In the genomic region with DNA sequence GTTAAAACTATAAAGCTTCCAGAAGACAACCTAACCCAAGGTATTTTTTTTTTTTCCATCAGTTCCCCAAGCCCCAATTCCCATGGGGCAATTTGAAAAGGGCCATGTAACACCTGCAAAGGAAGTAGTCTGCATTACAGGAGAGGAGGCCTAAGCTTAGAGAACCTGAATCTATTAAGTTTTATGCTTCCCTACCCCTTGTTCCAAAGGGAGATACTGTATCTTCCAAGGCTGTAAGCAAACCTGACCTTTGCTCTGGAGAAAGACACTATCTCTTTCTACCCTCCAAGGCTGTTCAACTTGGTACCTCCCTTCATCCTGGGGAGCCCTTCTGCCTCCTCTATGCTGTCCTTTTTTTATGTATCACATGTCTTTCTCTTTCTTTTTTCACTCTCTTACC, we compare ENCODE assay signal across 16 cellular contexts. TPM values are rescaled to one million over a fixed set of nuclear protein-coding genes. Genes with fewer than 3 reads are reported as not detected.
A peak's percentile ranks its signal among the peaks of the same experiment; 100 is the strongest.
DNase-seq lines count a peak whose midpoint lies in the region; ATAC-seq, FAIRE-seq and TF ChIP-seq lines count a peak whose summit lies in the region.
"Had no signal": no experiment of that assay in that cellular context is flagged by ENCODE, and none has a peak within 500 bp of the region (broad histone marks: within the 10 kb centered on the region; RNA-seq: fewer than 3 reads in every experiment).

No MANE protein-coding gene starts in this region.

- no peak overlapping the region for H2BK120ac ChIP-seq in H1 (replicated peaks; ENCODE audit: low read depth, low read length)
- H2BK120ac ChIP-seq in neuronal stem cell (ENCODE audit: low read depth, low read length) = no peak overlapping the region

- H4K91ac ChIP-seq in H1 (replicated peaks; ENCODE audit: insufficient read length, low read length) = no peak overlapping the region
- H4K91ac ChIP-seq in neuronal stem cell (ENCODE audit: low read depth, low read length, poor library complexity) = no peak overlapping the region

- H3K9ac ChIP-seq in Karpas-422 (ENCODE audit: low read length) (no peak overlapping the region), H1 (replicated peaks in 1 of 4; ENCODE audit: extremely low read depth in 1 of 4, low read depth in 3 of 4, low read length in 3 of 4) (no peak overlapping the region), neuronal stem cell (ENCODE audit: low read depth, low read length, poor library complexity) (no peak overlapping the region)

- H3K56ac ChIP-seq in H1 (replicated peaks; ENCODE audit: insufficient read length, low read depth, low read length) = no peak overlapping the region

- no peak overlapping the region for H3K18ac ChIP-seq in H1 (ENCODE audit: extremely low read depth, low read length)
- no peak overlapping the region for H3K18ac ChIP-seq in neuronal stem cell (ENCODE audit: low read length)

- no peak overlapping the region for H3K4ac ChIP-seq in H1 (replicated peaks; ENCODE audit: insufficient read length, low read depth, low read length)
- no peak overlapping the region for H3K4ac ChIP-seq in neuronal stem cell (ENCODE audit: low read length)

- H3K36me3 Mint-ChIP-seq in activated CD4-positive, alpha-beta T cell treated with anti-CD3 and anti-CD28 coated beads, Interleukin-2, amount 10 ng/mL, durations not matched to agents 24 days and 14 days (ENCODE audit: low read depth) = peaks cover 7% of the 10 kb centered on the region
- no peaks in the 10 kb centered on the region for H3K36me3 Mint-ChIP-seq in activated CD8-positive, alpha-beta T cell treated with anti-CD3 and anti-CD28 coated beads for 36 hours (ENCODE audit: low read depth)
- H3K36me3 Mint-ChIP-seq: CD8-positive, alpha-beta T cell had no signal

- 0 out of 2 replicates have a peak, but pooled peaks cover 7% of the 10 kb centered on the region for H3K36me3 ChIP-seq in Karpas-422 (ENCODE audit: insufficient read depth, low read length)
- no peaks in the 10 kb centered on the region for H3K36me3 ChIP-seq in H1 (ENCODE audit: control insufficient read depth in 2 of 4, insufficient read depth in 4 of 4, low read length in 3 of 4)
- no peaks in the 10 kb centered on the region for H3K36me3 ChIP-seq in neuronal stem cell (replicated peaks in 1 of 2; ENCODE audit: control insufficient read depth in 2 of 2, insufficient read depth in 2 of 2, low read length in 2 of 2)

- ATAC-seq in activated CD8-positive, alpha-beta T cell treated with anti-CD3 and anti-CD28 coated beads for 36 hours = no peak
- ATAC-seq: CD8-positive, alpha-beta T cell had no signal

- H2BK5ac ChIP-seq in H1 (ENCODE audit: low read depth, low read length) = no peak overlapping the region
- no peak overlapping the region for H2BK5ac ChIP-seq in neuronal stem cell (ENCODE audit: low read length)

- no peak for TF ChIP-seq RAD21 in H1 (IDR thresholded peaks at IDR 0.05 in 1 of 2, conservative IDR thresholded peaks at IDR 0.05 in 1 of 2; ENCODE audit: low read depth in 2 of 2, low read length in 2 of 2)

- no peak overlapping the region for H2BK20ac ChIP-seq in H1 (ENCODE audit: low read length)

- intact Hi-C loops in activated CD4-positive, alpha-beta T cell treated with anti-CD3 and anti-CD28 coated beads, Interleukin-2, amount 10 ng/mL, durations not matched to agents 24 days and 14 days (cut with micrococcal nuclease) = no loop called here
- intact Hi-C loops in activated CD8-positive, alpha-beta T cell treated with anti-CD3 and anti-CD28 coated beads for 36 hours (cut with micrococcal nuclease) = no loop called here

- peaks cover 100% of the 10 kb centered on the region for H3K79me2 ChIP-seq in Karpas-422 (ENCODE audit: low read length)
- H3K79me2 ChIP-seq in H1 (ENCODE audit: control insufficient read depth in 1 of 2, insufficient read depth in 2 of 2, low read length in 2 of 2) = peaks cover 0 to 37% of the 10 kb centered on the region in 2 experiments; a peak in 2 of 4 replicates

- H3K27ac ChIP-seq in Karpas-422 (ENCODE audit: low read length) (peak overlapping the region; percentile 62), H1 (ENCODE audit: low read depth, low read length) (no peak overlapping the region), neuronal stem cell (replicated peaks; ENCODE audit: low read length) (no peak overlapping the region)
- H3K27ac ChIP-seq: RWPE1, SJSA1 had no signal

- H2BK15ac ChIP-seq in H1 (ENCODE audit: low read length) = no peak overlapping the region
- no peak overlapping the region for H2BK15ac ChIP-seq in neuronal stem cell (ENCODE audit: low read length)

- DNase-seq in activated CD4-positive, alpha-beta T cell treated with anti-CD3 and anti-CD28 coated beads, Interleukin-2, amount 10 ng/mL, durations not matched to agents 24 days and 14 days = peak; percentile 43
- no peak for DNase-seq in activated CD4-positive, alpha-beta T cell treated with anti-CD3 and anti-CD28 coated beads for 4 hours
- DNase-seq in Karpas-422 (peak; percentile 69), H1 (ENCODE audit: low read depth in 1 of 2, low spot score in 2 of 2) (no peak), GM13977 (ENCODE audit: low spot score) (no peak), neuronal stem cell (ENCODE audit: low spot score) (no peak)
- no peak for DNase-seq in activated CD8-positive, alpha-beta T cell treated with anti-CD3 and anti-CD28 coated beads for 36 hours
- DNase-seq: ACHN; CD8-positive, alpha-beta T cell; H9; NCI-H1417 treated with DMSO at 0.1 percent for 48 hours; NCI-H510A; OCI-M1 had no signal

- no peaks in the 10 kb centered on the region for H3K23me2 ChIP-seq in H1 (ENCODE audit: low read depth, low read length)

- H2AFZ ChIP-seq in Karpas-422 (ENCODE audit: low read length) (no peak overlapping the region), H1 (ENCODE audit: low read length) (no peak overlapping the region), neuronal stem cell (ENCODE audit: low read length) (no peak overlapping the region)

- no peaks in the 10 kb centered on the region for H3K9me3 ChIP-seq in Karpas-422 (ENCODE audit: low read length)
- no peaks in the 10 kb centered on the region for H3K9me3 ChIP-seq in H1 (ENCODE audit: insufficient read depth in 2 of 2, low read depth in 1 of 2, low read length in 1 of 2)
- H3K9me3 ChIP-seq in neuronal stem cell (replicated peaks in 1 of 2; ENCODE audit: control insufficient read depth in 2 of 2, insufficient read depth in 1 of 2, low read depth in 1 of 2, low read length in 2 of 2) = no peaks in the 10 kb centered on the region
- H3K9me3 ChIP-seq: SJSA1 had no signal

- no peaks in the 10 kb centered on the region for H3K9me3 Mint-ChIP-seq in activated CD4-positive, alpha-beta T cell treated with anti-CD3 and anti-CD28 coated beads, Interleukin-2, amount 10 ng/mL, durations not matched to agents 24 days and 14 days
- no peaks in the 10 kb centered on the region for H3K9me3 Mint-ChIP-seq in activated CD8-positive, alpha-beta T cell treated with anti-CD3 and anti-CD28 coated beads for 36 hours
- H3K9me3 Mint-ChIP-seq: CD8-positive, alpha-beta T cell had no signal

- peaks cover 6% of the 10 kb centered on the region for H3K27me3 Mint-ChIP-seq in activated CD4-positive, alpha-beta T cell treated with anti-CD3 and anti-CD28 coated beads, Interleukin-2, amount 10 ng/mL, durations not matched to agents 24 days and 14 days
- H3K27me3 Mint-ChIP-seq in activated CD8-positive, alpha-beta T cell treated with anti-CD3 and anti-CD28 coated beads for 36 hours = no peaks in the 10 kb centered on the region

- TF ChIP-seq EP300 in H1 (IDR thresholded peaks at IDR 0.05; ENCODE audit: borderline replicate concordance in 1 of 2, low read depth in 2 of 2, low read length in 2 of 2) = 0 out of 3 replicates have a peak, but pooled peaks of 1 of the 2 experiments have one; percentile 17

- H3K4me3 Mint-ChIP-seq in activated CD4-positive, alpha-beta T cell treated with anti-CD3 and anti-CD28 coated beads, Interleukin-2, amount 10 ng/mL, durations not matched to agents 24 days and 14 days = no peak overlapping the region
- H3K4me3 Mint-ChIP-seq in activated CD8-positive, alpha-beta T cell treated with anti-CD3 and anti-CD28 coated beads for 36 hours = no peak overlapping the region
- H3K4me3 Mint-ChIP-seq: CD8-positive, alpha-beta T cell; H9 had no signal

- POLR2A ChIA-PET in H1 (lab: Charles Lee; ENCODE audit: partially characterized antibody) = no interaction called here
- POLR2A ChIA-PET in activated CD8-positive, alpha-beta T cell treated with anti-CD3 and anti-CD28 coated beads for 36 hours (lab: Charles Lee) = no interaction called here

- H2AK5ac ChIP-seq in H1 (ENCODE audit: low read depth, low read length) (no peak overlapping the region), neuronal stem cell (ENCODE audit: low read depth, low read length) (no peak overlapping the region)

- H3K4me3 ChIP-seq in Karpas-422 (ENCODE audit: low read length) (no peak overlapping the region), H1 (ENCODE audit: extremely low read depth in 1 of 4, insufficient read depth in 2 of 4, low read depth in 3 of 4, low read length in 4 of 4) (no peak overlapping the region), neuronal stem cell (ENCODE audit: low read length in 2 of 2) (no peak overlapping the region)
- H3K4me3 ChIP-seq: SJSA1 had no signal

- no peaks in the 10 kb centered on the region for H3K27me3 ChIP-seq in Karpas-422 (ENCODE audit: low read length)
- H3K27me3 ChIP-seq in H1 (replicated peaks in 1 of 4; ENCODE audit: control insufficient read depth in 3 of 4, extremely low read depth in 1 of 4, insufficient read depth in 3 of 4, low read length in 3 of 4) = no peaks in the 10 kb centered on the region
- H3K27me3 ChIP-seq in neuronal stem cell (ENCODE audit: control insufficient read depth in 3 of 3, insufficient read depth in 3 of 3, low read depth in 1 of 3, low read length in 3 of 3) = no peaks in the 10 kb centered on the region
- H3K27me3 ChIP-seq: SJSA1 had no signal

- H3K23ac ChIP-seq in H1 (ENCODE audit: insufficient read length) (no peak overlapping the region), neuronal stem cell (ENCODE audit: low read depth, low read length, poor library complexity) (no peak overlapping the region)

- no peak for FAIRE-seq in H1 (lab: Jason Lieb, UNC)
- FAIRE-seq: D721Med had no signal

- H3K27ac Mint-ChIP-seq in activated CD4-positive, alpha-beta T cell treated with anti-CD3 and anti-CD28 coated beads, Interleukin-2, amount 10 ng/mL, durations not matched to agents 24 days and 14 days = no peak overlapping the region
- H3K27ac Mint-ChIP-seq in activated CD8-positive, alpha-beta T cell treated with anti-CD3 and anti-CD28 coated beads for 36 hours = no peak overlapping the region
- H3K27ac Mint-ChIP-seq: CD8-positive, alpha-beta T cell; H9 had no signal

- TF ChIP-seq CTCF in H1 (IDR thresholded peaks at IDR 0.05; ENCODE audit: control extremely low read depth in 1 of 3, insufficient read depth in 1 of 3, low read depth in 1 of 3, low read length in 3 of 3) (no peak), GM13977 (IDR thresholded peaks at IDR 0.05; ENCODE audit: extremely low read depth, insufficient read depth, missing control alignments) (no peak)
- no peak for TF ChIP-seq CTCF in activated CD8-positive, alpha-beta T cell treated with anti-CD3 and anti-CD28 coated beads for 36 hours (IDR thresholded peaks at IDR 0.05)

- peaks cover 6% of the 10 kb centered on the region for H3K4me1 Mint-ChIP-seq in activated CD4-positive, alpha-beta T cell treated with anti-CD3 and anti-CD28 coated beads, Interleukin-2, amount 10 ng/mL, durations not matched to agents 24 days and 14 days
- no peaks in the 10 kb centered on the region for H3K4me1 Mint-ChIP-seq in activated CD8-positive, alpha-beta T cell treated with anti-CD3 and anti-CD28 coated beads for 36 hours (ENCODE audit: low read depth)

- H3K14ac ChIP-seq in H1 (ENCODE audit: insufficient read length) = no peak overlapping the region
- no peak overlapping the region for H3K14ac ChIP-seq in neuronal stem cell (ENCODE audit: low read length)

- no peaks in the 10 kb centered on the region for H3K9me2 ChIP-seq in Karpas-422 (replicated peaks; ENCODE audit: insufficient read depth, low read length)

- peak overlapping the region; percentile 28 for H3K4me2 ChIP-seq in Karpas-422 (ENCODE audit: low read depth, low read length, poor library complexity, severe bottlenecking)
- no peak overlapping the region for H3K4me2 ChIP-seq in H1 (ENCODE audit: insufficient read depth in 1 of 2, low read depth in 2 of 2, low read length in 2 of 2)
- no peak overlapping the region for H3K4me2 ChIP-seq in neuronal stem cell (ENCODE audit: insufficient read depth, low read length, poor library complexity, severe bottlenecking)

- CTCF ChIA-PET in H1 (lab: Charles Lee; ENCODE audit: partially characterized antibody) = no interaction called here
- CTCF ChIA-PET in activated CD8-positive, alpha-beta T cell treated with anti-CD3 and anti-CD28 coated beads for 36 hours (lab: Charles Lee) = no interaction called here

- H4K20me1 ChIP-seq in Karpas-422 (ENCODE audit: insufficient read depth, low read depth, low read length) (no peaks in the 10 kb centered on the region), H1 (replicated peaks in 1 of 2; ENCODE audit: control insufficient read depth in 1 of 2, insufficient read depth in 2 of 2, low read length in 2 of 2) (no peaks in the 10 kb centered on the region)

- no peak overlapping the region for H4K5ac ChIP-seq in H1 (ENCODE audit: insufficient read length, low read depth, low read length)

- no peak for TF ChIP-seq POLR2A in H1 (IDR thresholded peaks at IDR 0.05; ENCODE audit: control extremely low read depth in 1 of 2, low read depth in 2 of 2, low read length in 2 of 2)

- in situ Hi-C loops in GM13977 (cut with MboI; ENCODE audit: low pct_unique_long_range_greater_than_20kb, low sequenced_read_pairs, unreplicated experiment) = no loop called here

- H4K8ac ChIP-seq in H1 (ENCODE audit: extremely low read depth, insufficient read depth, low read length) (no peak overlapping the region), neuronal stem cell (ENCODE audit: low read depth, low read length) (no peak overlapping the region)

- no peak overlapping the region for H2BK12ac ChIP-seq in H1 (ENCODE audit: low read depth, low read length)
- H2BK12ac ChIP-seq in neuronal stem cell (ENCODE audit: low read length) = no peak overlapping the region

- H3K79me1 ChIP-seq in H1 (ENCODE audit: low read depth, low read length) (no peaks in the 10 kb centered on the region), neuronal stem cell (ENCODE audit: low read depth, low read length) (no peaks in the 10 kb centered on the region)

- H3K4me1 ChIP-seq in Karpas-422 (ENCODE audit: low read length) = peaks cover 61% of the 10 kb centered on the region
- no peaks in the 10 kb centered on the region for H3K4me1 ChIP-seq in H1 (replicated peaks in 1 of 4; ENCODE audit: control insufficient read depth in 3 of 4, insufficient read depth in 4 of 4, low read length in 3 of 4)
- H3K4me1 ChIP-seq in neuronal stem cell (ENCODE audit: control insufficient read depth in 2 of 2, insufficient read depth in 1 of 2, low read depth in 1 of 2, low read length in 2 of 2) = no peaks in the 10 kb centered on the region
- H3K4me1 ChIP-seq: SJSA1 had no signal

RNA-seq across cellular contexts. Expression of gene KATNAL1, which starts 15.0 kb away (rescaled TPM):
- 7.5 and 9.0 TPM in 2 replicates for total RNA-seq in activated CD4-positive, alpha-beta T cell treated with anti-CD3 and anti-CD28 coated beads, Interleukin-2, amount 10 ng/mL, durations not matched to agents 24 days and 14 days
- total RNA-seq in Karpas-422 (2014; rRNA removed; shearing (Covaris generic); ENCODE audit: low replicate concordance) = 13.4 and 35.6 TPM in 2 replicates
- 10.2 and 13.2 TPM in 2 replicates for total RNA-seq in H1 (2021; fragmentation: NEBNext Ultra II Directional; extraction: Animal tissue kit (Norgen Biotek cat#: 25700))
- polyA plus RNA-seq in H1 (2011; rRNA removed) = 3.0 and 4.0 TPM in 2 replicates
- polyA plus RNA-seq in H1 (2011; cell fraction: cytosol; rRNA removed) = 4.4 TPM
- polyA plus RNA-seq in H1 (2011; cell fraction: nucleus; rRNA removed) = 1.7 TPM
- 4.7 to 8.8 TPM (median 6.6 TPM) in 4 replicates for polyA plus RNA-seq in H1 (2012, experiment 1 of 2)
- polyA plus RNA-seq in H1 (2012, experiment 2 of 2) = 0.38 TPM
- 3.4 TPM for polyA plus RNA-seq in H1 (2013, experiment 1 of 2)
- 3.1 TPM for polyA plus RNA-seq in H1 (2013, experiment 2 of 2)
- 8.2 and 12.3 TPM in 2 replicates for polyA minus RNA-seq in H1 (2011; rRNA and poly(A)+ RNA removed)
- 9.5 TPM for polyA minus RNA-seq in H1 (2011; cell fraction: cytosol; rRNA and poly(A)+ RNA removed)
- 13.1 TPM for polyA minus RNA-seq in H1 (2011; cell fraction: nucleus; rRNA and poly(A)+ RNA removed)
- 1 to 10 TPM; 8.6 to 9.0 TPM for total RNA-seq in activated CD8-positive, alpha-beta T cell treated with anti-CD3 and anti-CD28 coated beads for 36 hours
- 5.1 TPM for polyA plus RNA-seq in neuronal stem cell (2013, experiment 1 of 2)
- 5.1 TPM for polyA plus RNA-seq in neuronal stem cell (2013, experiment 2 of 2)

Comparison
In these comparisons a context has a peak if more than half of its experiments do, and no peak if none do; other contexts are left out.
1. DNase-seq: peak in activated CD4-positive, alpha-beta T cell treated with anti-CD3 and anti-CD28 coated beads, Interleukin-2, amount 10 ng/mL, durations not matched to agents 24 days and 14 days (single experiment) and Karpas-422 (single experiment); none in activated CD4-positive, alpha-beta T cell treated with anti-CD3 and anti-CD28 coated beads for 4 hours (0 of 2), H1 (0 of 2), activated CD8-positive, alpha-beta T cell treated with anti-CD3 and anti-CD28 coated beads for 36 hours (single experiment), GM13977 (single experiment) and neuronal stem cell (single experiment).